19 cellular contexts compared by ENCODE assay signal in the genomic region with DNA sequence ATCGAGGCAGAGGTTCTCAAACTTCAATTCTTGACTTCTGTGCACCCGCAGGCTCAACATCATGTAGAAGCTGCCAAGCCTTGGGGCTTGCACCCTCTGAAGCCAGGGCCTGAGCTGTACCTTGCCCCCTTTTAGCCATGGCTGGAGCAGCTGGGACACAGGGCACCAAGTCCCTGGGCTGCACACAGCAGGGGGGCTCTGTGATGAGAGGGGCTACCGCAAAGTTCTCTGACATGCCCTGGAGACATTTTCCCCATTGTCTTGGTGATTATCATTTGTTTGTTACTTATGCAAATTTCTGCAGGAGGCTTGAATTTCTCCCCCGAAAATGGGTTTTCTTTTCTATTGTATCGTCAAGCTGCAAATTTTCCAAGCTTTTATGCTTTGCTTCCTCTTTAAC. TPM values are rescaled to one million over a fixed set of nuclear protein-coding genes. Genes with fewer than 3 reads are reported as not detected.
DNase-seq lines count a peak whose midpoint lies in the region; ATAC-seq and TF ChIP-seq lines count a peak whose summit lies in the region.
"Had no signal": no experiment of that assay in that cellular context is flagged by ENCODE, and none has a peak within 500 bp of the region (broad histone marks: within the 10 kb centered on the region; RNA-seq: fewer than 3 reads in every experiment).

No MANE protein-coding gene starts in this region.

- POLR2A ChIA-PET in WTC11 (lab: Charles Lee) = no interaction called here
- POLR2A ChIA-PET in PC-9 (lab: Charles Lee; ENCODE audit: unreplicated experiment) = no interaction called here

- H2BK15ac ChIP-seq in H9 (ENCODE audit: low read depth, low read length) = no peak overlapping the region

- no peak overlapping the region for H4K91ac ChIP-seq in H9 (ENCODE audit: insufficient read length, low read depth, low read length)

- TF ChIP-seq CTCF in H9 (conservative IDR thresholded peaks at IDR 0.05) (no peak), WTC11 (IDR thresholded peaks at IDR 0.05) (no peak), PC-9 (conservative IDR thresholded peaks at IDR 0.05) (no peak)

- no peak overlapping the region for H2BK20ac ChIP-seq in H9 (ENCODE audit: low read depth, low read length, poor library complexity, severe bottlenecking)

- no peak overlapping the region for H3T11ph ChIP-seq in H9 (ENCODE audit: low read length)

- H4K8ac ChIP-seq in H9 (replicated peaks; ENCODE audit: insufficient read length, low read depth, low read length) = no peak overlapping the region

- no peak overlapping the region for H3K23ac ChIP-seq in H9 (ENCODE audit: insufficient read length, low read depth, low read length)

- no peaks in the 10 kb centered on the region for H3K79me1 ChIP-seq in H9 (ENCODE audit: insufficient read depth, low read depth, low read length, poor library complexity, severe bottlenecking)

- H4K20me1 ChIP-seq in H9 (ENCODE audit: control insufficient read depth, insufficient read depth, insufficient read length) (no peaks in the 10 kb centered on the region), PC-9 (ENCODE audit: insufficient read depth) (no peaks in the 10 kb centered on the region)

- no peaks in the 10 kb centered on the region for H3K79me2 ChIP-seq in H9 (ENCODE audit: insufficient read depth, low read length)
- no peaks in the 10 kb centered on the region for H3K79me2 ChIP-seq in PC-9 (ENCODE audit: low read depth)

- H3K9ac ChIP-seq in H9 (ENCODE audit: extremely low read depth, insufficient read length, low read length) = no peak overlapping the region
- peak overlapping the region; percentile 40 for H3K9ac ChIP-seq in HUES6 (ENCODE audit: low read length)
- H3K9ac ChIP-seq: BLaER1 treated with 17β-estradiol and CSF1 and Interleukin-3, amounts not matched to agents 10 nM and 100 nM; KMS-11 had no signal

- CTCF ChIA-PET in WTC11 (lab: Charles Lee) = no interaction called here
- CTCF ChIA-PET in PC-9 (lab: Charles Lee) = no interaction called here

- H2BK120ac ChIP-seq in H9 (ENCODE audit: low read depth, low read length, poor library complexity, severe bottlenecking) = no peak overlapping the region

- DNase-seq in H9 = peak; percentile 63
- DNase-seq in WTC11 (ENCODE audit: low spot score) = peak; percentile 34
- no peak for DNase-seq in PC-9
- DNase-seq in stimulated activated CD4-positive, alpha-beta T cell treated with anti-CD3 and anti-CD28 coated beads, Interleukin-4, amount 100 ng/mL, for 24 hours = no peak
- DNase-seq in SJCRH30 = no peak
- DNase-seq: Calu3; CD8-positive, alpha-beta T cell; DMS79 treated with DMSO at 0.1 percent for 48 hours; GOT3; H7 had no signal

- H3K4me3 Mint-ChIP-seq in H9 (0 out of 5 replicates have a peak overlapping the region, but pooled peaks of 1 of the 2 experiments have one; percentile 9), WTC11 (no peak overlapping the region)
- H3K4me3 Mint-ChIP-seq: B cell; CD8-positive, alpha-beta T cell had no signal

- H3K27me3 ChIP-seq in H9 (ENCODE audit: insufficient read depth, low read length) (no peaks in the 10 kb centered on the region), HUES6 (ENCODE audit: control insufficient read depth, insufficient read depth, low read length) (no peaks in the 10 kb centered on the region), PC-9 (ENCODE audit: insufficient read depth, low read depth) (no peaks in the 10 kb centered on the region), SJCRH30 (no peaks in the 10 kb centered on the region)

- no peak overlapping the region for H4K5ac ChIP-seq in H9 (ENCODE audit: insufficient read length, low read depth, low read length)

- peaks cover 4% of the 10 kb centered on the region; the same call in 1 of the 2 replicates for H3F3A ChIP-seq in PC-9 (ENCODE audit: insufficient read depth, low read depth)

- peaks cover 0 to 10% of the 10 kb centered on the region in 2 experiments; a peak in 2 of 5 replicates for H3K9me3 Mint-ChIP-seq in H9
- H3K9me3 Mint-ChIP-seq in WTC11 = no peaks in the 10 kb centered on the region
- H3K9me3 Mint-ChIP-seq: CD8-positive, alpha-beta T cell had no signal

- WGBS in H9 (ENCODE audit: extremely low coverage, insufficient read length, low lambda C conversion rate) = no CpG with 5 or more reads among the region's 5 CpGs

- H3K27ac ChIP-seq in H9 (ENCODE audit: insufficient read length, low read depth, low read length) (no peak overlapping the region), HUES6 (ENCODE audit: low read depth, low read length) (peak overlapping the region; percentile 63), PC-9 (no peak overlapping the region), SJCRH30 (no peak overlapping the region)
- H3K27ac ChIP-seq: BLaER1 treated with 17β-estradiol and CSF1 and Interleukin-3, amounts not matched to agents 10 nM and 100 nM; HL-60; KMS-11 had no signal

- H3K56ac ChIP-seq in H9 (ENCODE audit: insufficient read length, low read depth, low read length) = no peak overlapping the region

- H3K36me3 Mint-ChIP-seq in H9 (ENCODE audit: insufficient read depth in 1 of 3, low read depth in 3 of 3) = peaks cover 17 to 91% (median 41%) of the 10 kb centered on the region in 3 experiments
- peaks cover 9% of the 10 kb centered on the region for H3K36me3 Mint-ChIP-seq in WTC11
- H3K36me3 Mint-ChIP-seq: CD8-positive, alpha-beta T cell had no signal

- H3K36me3 ChIP-seq in HUES6 (ENCODE audit: control insufficient read depth, insufficient read depth, low read length) (peaks cover 98% of the 10 kb centered on the region), PC-9 (ENCODE audit: low read depth) (no peaks in the 10 kb centered on the region), SJCRH30 (no peaks in the 10 kb centered on the region)
- H3K36me3 ChIP-seq: BLaER1 treated with 17β-estradiol and CSF1 and Interleukin-3, amounts not matched to agents 10 nM and 100 nM had no signal

- H3K4me3 ChIP-seq in HUES6 (ENCODE audit: low read depth, low read length) = no peak overlapping the region
- no peak overlapping the region for H3K4me3 ChIP-seq in PC-9
- no peak overlapping the region for H3K4me3 ChIP-seq in SJCRH30
- H3K4me3 ChIP-seq: BLaER1 treated with 17β-estradiol and CSF1 and Interleukin-3, amounts not matched to agents 10 nM and 100 nM; GM12878 had no signal

- no peak overlapping the region; the same call in 1 of the 2 replicates for H3K14ac ChIP-seq in H9 (ENCODE audit: insufficient read depth, low read length)

- intact Hi-C loops in PC-9 (cut with micrococcal nuclease; ENCODE audit: unreplicated experiment) = no loop called here

- H3K4me2 ChIP-seq in H9 (ENCODE audit: insufficient read depth, insufficient read length, low read length) (no peak overlapping the region), PC-9 (no peak overlapping the region)
- H3K4me2 ChIP-seq: BLaER1 treated with 17β-estradiol and CSF1 and Interleukin-3, amounts not matched to agents 10 nM and 100 nM; KMS-11 had no signal

- H3K27ac Mint-ChIP-seq in H9 = peak overlapping the region in 2 of 3 experiments; percentile 54 to 78; a peak in 4 of 7 replicates
- peak overlapping the region; percentile 81 for H3K27ac Mint-ChIP-seq in WTC11
- H3K27ac Mint-ChIP-seq: B cell; CD8-positive, alpha-beta T cell had no signal

- H2AFZ ChIP-seq in H9 (ENCODE audit: low read length) = no peak overlapping the region
- no peak overlapping the region for H2AFZ ChIP-seq in PC-9

- no peaks in the 10 kb centered on the region for H3K23me2 ChIP-seq in H9 (ENCODE audit: insufficient read length, low read depth, low read length, poor library complexity, severe bottlenecking)

- no peaks in the 10 kb centered on the region for H3K27me3 Mint-ChIP-seq in H9 (ENCODE audit: low read depth)
- H3K27me3 Mint-ChIP-seq in WTC11 (ENCODE audit: low read depth) = no peaks in the 10 kb centered on the region

- H2BK5ac ChIP-seq in H9 (ENCODE audit: insufficient read length, low read length) = no peak overlapping the region

- H3K9me3 ChIP-seq in H9 (ENCODE audit: control insufficient read depth, low read depth, low read length) (no peaks in the 10 kb centered on the region), HUES6 (ENCODE audit: control insufficient read depth, insufficient read depth, low read depth, low read length) (no peaks in the 10 kb centered on the region), PC-9 (ENCODE audit: insufficient read depth, low read depth) (no peaks in the 10 kb centered on the region), SJCRH30 (replicated peaks) (no peaks in the 10 kb centered on the region)

- H3K4me1 Mint-ChIP-seq in H9 (peaks cover 42 to 64% of the 10 kb centered on the region in 2 experiments), WTC11 (peaks cover 46% of the 10 kb centered on the region)
- H3K4me1 Mint-ChIP-seq: B cell had no signal

- no peak overlapping the region for H3K4ac ChIP-seq in H9 (ENCODE audit: low read depth, low read length)

- no peak overlapping the region for H3K18ac ChIP-seq in H9 (ENCODE audit: insufficient read length, low read depth, low read length)

- H3K9me2 ChIP-seq in PC-9 (ENCODE audit: insufficient read depth) = no peaks in the 10 kb centered on the region

- H2AK5ac ChIP-seq in H9 (ENCODE audit: insufficient read length, low read length) = no peak overlapping the region

- no TSS peak for BruUV-seq in PC-9 (replicated peaks; lab: Mats Ljungman, UMichigan)

- ATAC-seq in WTC11 (no peak), GM21515 (IDR thresholded peaks at IDR 0.05; ENCODE audit: unreplicated experiment) (no peak)
- ATAC-seq: CD8-positive, alpha-beta T cell; GM12878 had no signal

- H3K4me1 ChIP-seq in H9 (ENCODE audit: insufficient read depth, low read length) (peaks cover 9% of the 10 kb centered on the region; the same call in 1 of the 2 replicates), HUES6 (ENCODE audit: control insufficient read depth, insufficient read depth, low read length) (peaks cover 66% of the 10 kb centered on the region), PC-9 (replicated peaks; ENCODE audit: insufficient read depth) (peaks cover 13% of the 10 kb centered on the region), SJCRH30 (peaks cover 18% of the 10 kb centered on the region)
- H3K4me1 ChIP-seq: BLaER1 treated with 17β-estradiol and CSF1 and Interleukin-3, amounts not matched to agents 10 nM and 100 nM had no signal

- H2BK12ac ChIP-seq in H9 (ENCODE audit: insufficient read length, low read depth, low read length) = no peak overlapping the region

TF ChIP-seq in WTC11, 78 proteins besides CTCF, POLR2A, EP300 and RAD21 (continues in another document):
- TF ChIP-seq ELF4 (CRISPR knock-in tag; IDR thresholded peaks at IDR 0.05; ENCODE audit: low read depth) = no peak
- TF ChIP-seq NFE2L1 (CRISPR knock-in tag; IDR thresholded peaks at IDR 0.05) = no peak

RNA-seq across cellular contexts. Expression of gene MAGEB17, which starts 4.9 kb away (rescaled TPM):
- 0.66 and 0.74 TPM in 2 replicates for total RNA-seq in H9 (2021)
- total RNA-seq in WTC11 (2021) = 0.27 to 0.63 TPM (median 0.41 TPM) in 3 replicates
- not detected in 2 replicates for total RNA-seq in PC-9 (2021)
- 0.06 and 0.20 TPM in 2 replicates for total RNA-seq in SJCRH30 (2014; rRNA removed; shearing (Covaris generic))
- total RNA-seq: B cell; Calu3; CD8-positive, alpha-beta T cell; G401; HT1080 had no signal

RNA-seq across cellular contexts. Expression of gene GRPR, which starts 39.0 kb away (rescaled TPM):
- total RNA-seq in H9 (2021) (27.3 and 28.8 TPM in 2 replicates), WTC11 (2021) (8.9 to 18.4 TPM (median 18.0 TPM) in 3 replicates), PC-9 (2021) (1.1 TPM in 1 of 2 replicates, not detected in the other)
- 0.16 and 0.25 TPM in 2 replicates for total RNA-seq in SJCRH30 (2014; rRNA removed; shearing (Covaris generic))
- total RNA-seq: G401, HT1080 had no signal

Comparison
In these comparisons a context has a peak if more than half of its experiments do, and no peak if none do; other contexts are left out.
1. DNase-seq: peak in H9 (single experiment) and WTC11 (single experiment); none in PC-9 (0 of 2), stimulated activated CD4-positive, alpha-beta T cell treated with anti-CD3 and anti-CD28 coated beads, Interleukin-4, amount 100 ng/mL, for 24 hours (single experiment) and SJCRH30 (0 of 2).